Comparison of ENCODE assay signal across 2 cellular contexts in the genomic region with DNA sequence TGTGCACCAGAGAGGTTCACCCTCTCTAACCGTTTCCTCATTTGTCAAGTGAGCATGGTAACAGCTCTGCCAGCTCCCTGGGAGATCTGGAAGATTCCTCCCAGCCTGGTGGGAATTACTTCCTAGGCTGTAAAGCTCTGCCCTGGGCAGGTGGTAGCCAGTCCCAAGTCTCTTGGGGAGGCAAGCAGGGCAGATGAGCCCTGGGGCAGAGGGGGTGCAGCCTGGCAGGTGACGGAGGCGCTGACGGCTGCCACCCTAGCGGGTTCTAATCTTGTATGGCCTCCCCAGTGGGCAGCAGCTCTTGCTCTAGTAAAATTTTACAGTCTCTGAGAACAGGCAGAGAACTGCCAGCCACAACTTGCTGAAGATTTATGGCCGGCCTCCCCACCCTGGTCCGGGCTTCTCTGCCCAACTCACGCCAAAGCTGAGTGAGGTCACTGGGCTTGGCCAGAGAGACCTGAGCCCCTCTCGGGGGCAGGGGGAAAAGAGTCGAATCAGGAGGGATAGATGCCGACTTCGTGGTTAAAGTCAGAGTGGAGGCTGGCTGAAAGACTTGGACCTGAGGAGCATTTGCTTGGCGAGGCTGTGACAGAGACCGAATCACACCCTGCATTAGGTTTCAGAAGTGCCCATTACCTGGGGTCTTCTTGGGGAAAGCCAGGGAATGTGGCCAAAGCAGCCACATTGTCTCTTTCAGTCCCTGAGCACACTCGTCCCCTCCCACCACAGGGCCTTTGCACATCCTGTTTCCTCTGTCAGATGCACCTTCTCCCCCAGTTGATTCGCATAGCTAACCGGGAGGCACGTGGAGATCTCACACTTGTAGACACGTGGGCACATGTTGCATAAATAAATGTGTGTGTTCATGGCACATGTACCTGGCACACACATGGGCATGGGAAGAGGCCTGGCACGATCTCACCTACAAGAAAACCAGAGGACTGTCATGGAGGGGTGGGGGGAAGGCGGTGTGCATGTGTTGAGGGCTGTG.
TF ChIP-seq lines count a peak whose summit lies in the region.

No MANE protein-coding gene starts in this region.

TF ChIP-seq in HepG2, 621 proteins besides CTCF, POLR2A, EP300 and RAD21:
- peak; percentile 95 for TF ChIP-seq MNT (IDR thresholded peaks at IDR 0.05)
- TF ChIP-seq, protein P1, sequence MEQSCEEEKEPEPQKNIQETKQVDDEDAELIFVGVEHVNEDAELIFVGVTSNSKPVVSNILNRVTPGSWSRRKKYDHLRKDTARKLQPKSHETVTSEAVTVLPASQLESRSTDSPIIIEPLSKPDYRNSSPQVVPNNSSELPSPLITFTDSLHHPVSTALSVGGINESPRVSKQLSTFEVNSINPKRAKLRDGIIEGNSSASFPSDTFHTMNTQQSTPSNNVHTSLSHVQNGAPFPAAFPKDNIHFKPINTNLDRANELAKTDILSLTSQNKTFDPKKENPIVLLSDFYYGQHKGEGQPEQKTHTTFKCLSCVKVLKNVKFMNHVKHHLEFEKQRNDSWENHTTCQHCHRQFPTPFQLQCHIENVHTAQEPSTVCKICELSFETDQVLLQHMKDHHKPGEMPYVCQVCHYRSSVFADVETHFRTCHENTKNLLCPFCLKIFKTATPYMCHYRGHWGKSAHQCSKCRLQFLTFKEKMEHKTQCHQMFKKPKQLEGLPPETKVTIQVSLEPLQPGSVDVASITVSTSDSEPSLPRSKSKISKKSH (CRISPR knock-in tag; IDR thresholded peaks at IDR 0.05; ENCODE audit: borderline replicate concordance): no peak
- TF ChIP-seq HDAC6 (IDR thresholded peaks at IDR 0.05; ENCODE audit: low read depth, low read length): no peak
- no peak for TF ChIP-seq ZNF253 (CRISPR knock-in tag; IDR thresholded peaks at IDR 0.05; ENCODE audit: borderline replicate concordance)

TF ChIP-seq in endothelial cell of umbilical vein, 7 proteins besides CTCF, POLR2A, EP300 and RAD21:
- TF ChIP-seq GATA2 (IDR thresholded peaks at IDR 0.05; ENCODE audit: insufficient read depth, insufficient read length, low read depth, low read length): no peak
- TF ChIP-seq, protein P2, sequence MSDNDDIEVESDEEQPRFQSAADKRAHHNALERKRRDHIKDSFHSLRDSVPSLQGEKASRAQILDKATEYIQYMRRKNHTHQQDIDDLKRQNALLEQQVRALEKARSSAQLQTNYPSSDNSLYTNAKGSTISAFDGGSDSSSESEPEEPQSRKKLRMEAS (IDR thresholded peaks at IDR 0.05; ENCODE audit: insufficient read depth, insufficient read length): peak; percentile 29
